Comparison of ENCODE assay signal across 1 cellular context in the genomic region with DNA sequence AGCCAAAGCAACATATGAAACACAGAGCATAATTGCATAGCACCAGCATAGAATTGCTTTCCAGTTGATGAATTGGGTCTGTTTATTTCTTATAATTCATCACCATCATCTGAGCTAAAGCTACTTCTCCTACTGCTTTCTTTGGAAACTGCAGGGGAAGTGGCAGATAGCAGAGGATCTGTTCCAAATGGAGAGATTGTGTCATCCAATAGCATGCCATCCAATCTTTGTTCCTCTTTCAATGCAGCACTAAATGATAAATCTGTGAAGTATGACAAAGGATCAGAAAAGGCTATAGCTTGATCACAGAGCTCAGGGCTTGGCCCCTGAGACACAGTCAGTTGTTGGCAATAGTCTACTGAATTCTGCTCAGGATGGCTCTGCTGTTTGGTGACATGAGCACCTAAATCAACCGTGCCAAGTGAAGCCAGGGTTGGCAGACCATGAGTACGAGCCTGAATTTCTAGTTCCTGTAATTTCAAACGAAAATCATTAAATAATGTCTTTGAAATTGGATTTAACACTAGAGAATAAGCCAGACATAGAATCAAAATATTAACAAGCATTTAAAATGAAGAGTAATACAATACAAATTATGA.
TF ChIP-seq lines count a peak whose summit lies in the region.

No MANE protein-coding gene starts in this region.

TF ChIP-seq in GM23338, 12 proteins besides CTCF, POLR2A, EP300 and RAD21 (continued from another document):
- TF ChIP-seq ZNF462 (CRISPR knock-in tag; IDR thresholded peaks at IDR 0.05) (no peak), EZH2 (IDR thresholded peaks at IDR 0.05; ENCODE audit: low read depth, unreplicated experiment) (no peak), EZH2phosphoT487 (IDR thresholded peaks at IDR 0.05; ENCODE audit: unreplicated experiment) (no peak), CREB1 (CRISPR knock-in tag; IDR thresholded peaks at IDR 0.05; ENCODE audit: low read depth) (no peak), POLR2AphosphoS5 (IDR thresholded peaks at IDR 0.05; ENCODE audit: low read depth) (no peak), NANOG (IDR thresholded peaks at IDR 0.05; ENCODE audit: borderline replicate concordance) (no peak)
